8 cellular contexts compared by ENCODE assay signal in genomic region chr19:12782174-12782423, GRCh38. TPM values are rescaled to one million over a fixed set of nuclear protein-coding genes. Genes with fewer than 3 reads are reported as not detected.
A peak's percentile ranks its signal among the peaks of the same experiment; 100 is the strongest.
DNase-seq lines count a peak whose midpoint lies in the region; ATAC-seq and TF ChIP-seq lines count a peak whose summit lies in the region.

No MANE protein-coding gene starts in this region.

- intact Hi-C loops in A673 (cut with micrococcal nuclease; ENCODE audit: unreplicated experiment) (no loop called here), MCF 10A (cut with micrococcal nuclease) (no loop called here)

- H3K27ac ChIP-seq in A673 (ENCODE audit: low read depth, low read length, poor library complexity, severe bottlenecking) = peak overlapping the region; percentile 96

- ATAC-seq in HG02759 (IDR thresholded peaks at IDR 0.05; ENCODE audit: unreplicated experiment) = peak; percentile 1
- no peak for ATAC-seq in HG03457 (IDR thresholded peaks at IDR 0.05; ENCODE audit: unreplicated experiment)

- TF ChIP-seq CTCF in A673 (conservative IDR thresholded peaks at IDR 0.05; ENCODE audit: low read depth, low read length) (no peak), MCF 10A (IDR thresholded peaks at IDR 0.05; ENCODE audit: unreplicated experiment) (no peak), mesothelial cell of epicardium (IDR thresholded peaks at IDR 0.05; ENCODE audit: unreplicated experiment) (no peak)

- H3K36me3 Mint-ChIP-seq in MCF 10A (ENCODE audit: insufficient read depth, unreplicated experiment) = no peaks in the 10 kb centered on the region
- no peaks in the 10 kb centered on the region for H3K36me3 Mint-ChIP-seq in mesothelial cell of epicardium

- H3K4me1 Mint-ChIP-seq in MCF 10A (ENCODE audit: insufficient read depth, unreplicated experiment) = peaks cover 5% of the 10 kb centered on the region
- H3K4me1 Mint-ChIP-seq in mesothelial cell of epicardium = peaks cover 28% of the 10 kb centered on the region

- peaks cover 49% of the 10 kb centered on the region for H3K4me1 ChIP-seq in A673 (ENCODE audit: insufficient read depth, low read length, poor library complexity, severe bottlenecking)

- H3K9me3 Mint-ChIP-seq in MCF 10A (ENCODE audit: unreplicated experiment) = no peaks in the 10 kb centered on the region
- no peaks in the 10 kb centered on the region for H3K9me3 Mint-ChIP-seq in mesothelial cell of epicardium

- H3K27me3 ChIP-seq in A673 (replicated peaks; ENCODE audit: insufficient read depth, low read depth, low read length, poor library complexity) = no peaks in the 10 kb centered on the region

- H3K4me3 ChIP-seq in A673 (ENCODE audit: low read depth, low read length, poor library complexity, severe bottlenecking) = peak overlapping the region; percentile 57

- POLR2A ChIA-PET in A673 (lab: Charles Lee; ENCODE audit: low non-redundant PET) (no interaction called here), MCF 10A (lab: Yijun Ruan, JAX) (interaction anchor here (0.6 to 2.7 kb wide), 7 partner anchors 12 to 196 kb away, joined by 3 to 91 read pairs (median 4); partner anchors contain the start of genes GCDH and JUNB)

- DNase-seq in A673 (ENCODE audit: low spot score) (no peak), MCF 10A (ENCODE audit: unreplicated experiment) (no peak), mesothelial cell of epicardium (ENCODE audit: low spot score in 2 of 2, unreplicated experiment in 2 of 2) (no peak), retina (no peak), NCI-H1694 (lab: John Stamatoyannopoulos, UW) (no peak), GF-D8 (lab: John Stamatoyannopoulos, UW) (no peak)

- no peaks in the 10 kb centered on the region for H3K9me3 ChIP-seq in A673 (ENCODE audit: low read depth, low read length, poor library complexity, severe bottlenecking)

- CTCF ChIA-PET in A673 (lab: Charles Lee) = interaction anchor here (0.6 to 1.0 kb wide), 3 partner anchors 15 to 22 kb away, joined by 3 to 5 read pairs (median 3); no protein-coding TSS in a partner anchor
- CTCF ChIA-PET in MCF 10A (lab: Yijun Ruan, JAX) = interaction anchor here (0.6 to 2.0 kb wide), 3 partner anchors 14 to 65 kb away, joined by 4 to 8 read pairs (median 7); no protein-coding TSS in a partner anchor

- H3K27me3 Mint-ChIP-seq in MCF 10A (ENCODE audit: insufficient read depth, unreplicated experiment) (no peaks in the 10 kb centered on the region), mesothelial cell of epicardium (ENCODE audit: low read depth) (no peaks in the 10 kb centered on the region)

- no peaks in the 10 kb centered on the region for H3K36me3 ChIP-seq in A673 (ENCODE audit: insufficient read depth, low read length, poor library complexity, severe bottlenecking)

- BruUV-seq in A673 (replicated peaks; lab: Mats Ljungman, UMichigan) (no TSS peak), MCF 10A (replicated peaks; lab: Mats Ljungman, UMichigan) (no TSS peak)

- H3K4me3 Mint-ChIP-seq in MCF 10A (ENCODE audit: unreplicated experiment) (peak overlapping the region; percentile 68), mesothelial cell of epicardium (peak overlapping the region; percentile 78)

- no peak overlapping the region for H3K27ac Mint-ChIP-seq in MCF 10A (ENCODE audit: low read depth, unreplicated experiment)
- H3K27ac Mint-ChIP-seq in mesothelial cell of epicardium = peak overlapping the region; percentile 97

RNA-seq across cellular contexts. Expression of gene HOOK2, which starts 6.7 kb away (rescaled TPM):
- total RNA-seq in A673 (2021) (25.8 and 34.1 TPM in 2 replicates), MCF 10A (2022) (31.6 and 32.8 TPM in 2 replicates), mesothelial cell of epicardium (89.2 to 93.7 TPM (median 92.7 TPM) in 3 replicates)

RNA-seq across cellular contexts. Expression of gene JUNB, which starts 9.2 kb away (rescaled TPM):
- total RNA-seq in A673 (2021) (27.7 and 28.6 TPM in 2 replicates), MCF 10A (2022) (86.4 and 125 TPM in 2 replicates), mesothelial cell of epicardium (160 to 169 TPM (median 164 TPM) in 3 replicates)

RNA-seq across cellular contexts. Expression of gene PRDX2, which starts 19.5 kb away (rescaled TPM):
- total RNA-seq in A673 (2021) (406 and 429 TPM in 2 replicates), MCF 10A (2022) (224 and 295 TPM in 2 replicates), mesothelial cell of epicardium (361 to 381 TPM (median 380 TPM) in 3 replicates)

RNA-seq across cellular contexts. Expression of gene THSD8, which starts 19.8 kb away (rescaled TPM):
- total RNA-seq in A673 (2021) (45.2 and 53.4 TPM in 2 replicates), MCF 10A (2022) (6.9 and 14.5 TPM in 2 replicates), mesothelial cell of epicardium (8.4 to 11.4 TPM (median 8.8 TPM) in 3 replicates)

RNA-seq across cellular contexts. Expression of gene RNASEH2A, which starts 24.3 kb away (rescaled TPM):
- 97.7 and 99.7 TPM in 2 replicates for total RNA-seq in A673 (2021)
- 11.2 and 16.7 TPM in 2 replicates for total RNA-seq in MCF 10A (2022)
- total RNA-seq in mesothelial cell of epicardium = 17.5 to 22.7 TPM (median 19.8 TPM) in 3 replicates
